ENCODE assay signal across 8 cellular contexts in genomic region chr7:151082151-151083070, GRCh38. TPM values are rescaled to one million over a fixed set of nuclear protein-coding genes. Genes with fewer than 3 reads are reported as not detected.
A peak's percentile ranks its signal among the peaks of the same experiment; 100 is the strongest.
DNase-seq lines count a peak whose midpoint lies in the region; ATAC-seq and TF ChIP-seq lines count a peak whose summit lies in the region.

No MANE protein-coding gene starts in this region.

- peak overlapping the region; percentile 65 for H3K9ac ChIP-seq in fibroblast of lung (ENCODE audit: insufficient read depth, low read length)

- H3K27me3 ChIP-seq in GM06990 (replicated peaks; ENCODE audit: control insufficient read depth, insufficient read depth, low read length) (no peaks in the 10 kb centered on the region), SJCRH30 (no peaks in the 10 kb centered on the region), fibroblast of lung (ENCODE audit: control insufficient read depth, insufficient read depth, low read length) (no peaks in the 10 kb centered on the region), prostate gland (replicated peaks; ENCODE audit: insufficient read depth) (no peaks in the 10 kb centered on the region)

- TF ChIP-seq CTCF in GM06990 (IDR thresholded peaks at IDR 0.05; ENCODE audit: insufficient read depth, low read length, poor library complexity, severe bottlenecking), result no peak
- no peak for TF ChIP-seq CTCF in fibroblast of lung (conservative IDR thresholded peaks at IDR 0.05 in 1 of 2, IDR thresholded peaks at IDR 0.05 in 1 of 2; ENCODE audit: low read depth in 1 of 2, low read length in 2 of 2)
- no peak for TF ChIP-seq CTCF in prostate gland (IDR thresholded peaks at IDR 0.05)

- intact Hi-C loops in prostate gland (cut with DNase I), result loop anchor here (2.0 to 10.0 kb wide), 2 partner anchors 24 to 118 kb away; partner anchors contain the start of gene SLC4A2

- H2AFZ ChIP-seq in fibroblast of lung (ENCODE audit: low read length), result no peak overlapping the region

- H3K79me2 ChIP-seq in fibroblast of lung (ENCODE audit: control insufficient read depth, insufficient read depth, low read length), result peaks cover 34% of the 10 kb centered on the region

- peaks cover 27% of the 10 kb centered on the region for H3K4me1 ChIP-seq in SJCRH30
- peaks cover 28% of the 10 kb centered on the region for H3K4me1 ChIP-seq in fibroblast of lung (ENCODE audit: control insufficient read depth, extremely low read depth, insufficient read depth, low read length)
- peaks cover 27% of the 10 kb centered on the region for H3K4me1 ChIP-seq in prostate gland (replicated peaks)

- H3K27ac ChIP-seq in SJCRH30 (peak overlapping the region; percentile 83; the same call in 1 of the 2 replicates), fibroblast of lung (ENCODE audit: insufficient read depth, low read length) (peak overlapping the region; percentile 91), prostate gland (peak overlapping the region; percentile 88 to 90)

- DNase-seq in GM06990 (ENCODE audit: extremely low read depth, insufficient read length) (no peak), SJCRH30 (no peak), fibroblast of lung (ENCODE audit: low read depth in 2 of 2) (no peak), prostate gland (ENCODE audit: low spot score) (no peak), NCI-H526 treated with DMSO at 0.1 percent for 48 hours (lab: John Stamatoyannopoulos, UW) (no peak), C1 segment of cervical spinal cord (lab: John Stamatoyannopoulos, UW) (no peak), NCI-H1694 (lab: John Stamatoyannopoulos, UW) (no peak)

- peak overlapping the region; percentile 81 for H3K4me2 ChIP-seq in fibroblast of lung (ENCODE audit: extremely low read depth, insufficient read depth, low read length)

- H3K4me3 ChIP-seq in GM06990 (replicated peaks; ENCODE audit: low read depth, low read length) (peak overlapping the region; percentile 87), SJCRH30 (peak overlapping the region; percentile 94), fibroblast of lung (replicated peaks in 1 of 4; ENCODE audit: control extremely low read depth in 1 of 4, insufficient read depth in 1 of 4, low read depth in 3 of 4, low read length in 4 of 4) (peak overlapping the region; percentile 63 to 94 (median 77)), prostate gland (peak overlapping the region; percentile 77 to 91)

- ATAC-seq in GM18867 (IDR thresholded peaks at IDR 0.05; ENCODE audit: unreplicated experiment), result no peak

- TF ChIP-seq POLR2A in prostate gland (IDR thresholded peaks at IDR 0.05), result no peak

- no peaks in the 10 kb centered on the region for H4K20me1 ChIP-seq in fibroblast of lung (ENCODE audit: control insufficient read depth, extremely low read depth, insufficient read depth, low read length)

- WGBS in prostate gland, result 51% methylated on average over 39 of the region's 42 CpGs

- H3K9me3 ChIP-seq in SJCRH30 (replicated peaks) (no peaks in the 10 kb centered on the region), fibroblast of lung (ENCODE audit: control insufficient read depth, insufficient read depth, low read depth, low read length) (no peaks in the 10 kb centered on the region), prostate gland (no peaks in the 10 kb centered on the region)

- H3K36me3 ChIP-seq in GM06990 (ENCODE audit: control insufficient read depth, insufficient read depth, low read length), result peaks cover 11% of the 10 kb centered on the region
- no peaks in the 10 kb centered on the region; the same call in 1 of the 2 replicates for H3K36me3 ChIP-seq in SJCRH30
- H3K36me3 ChIP-seq in fibroblast of lung (ENCODE audit: control insufficient read depth, insufficient read depth, low read length), result peaks cover 9% of the 10 kb centered on the region
- H3K36me3 ChIP-seq in prostate gland, result no peaks in the 10 kb centered on the region

RNA-seq across cellular contexts. Expression of gene TMUB1, which starts 0.9 kb away (rescaled TPM):
- 43.5 and 44.2 TPM in 2 replicates for total RNA-seq in SJCRH30 (2014; rRNA removed; shearing (Covaris generic))
- 14.1 and 20.3 TPM in 2 replicates for total RNA-seq in fibroblast of lung
- 11.9 and 17.1 TPM in 2 replicates for polyA plus RNA-seq in fibroblast of lung
- polyA plus RNA-seq in fibroblast of lung (2012), result 28.8 and 39.7 TPM in 2 replicates
- 4.3 and 4.5 TPM in 2 replicates for polyA minus RNA-seq in fibroblast of lung (ENCODE audit: low replicate concordance)
- 10 to 100 TPM; 79.8 to 99.4 TPM for total RNA-seq in prostate gland

RNA-seq across cellular contexts. Expression of gene FASTK, which starts 1.8 kb away (rescaled TPM):
- total RNA-seq in SJCRH30 (2014; rRNA removed; shearing (Covaris generic)), result 62.2 and 92.8 TPM in 2 replicates
- total RNA-seq in fibroblast of lung, result 64.7 and 69.5 TPM in 2 replicates
- 33.8 and 34.1 TPM in 2 replicates for polyA plus RNA-seq in fibroblast of lung
- polyA plus RNA-seq in fibroblast of lung (2012), result 51.1 and 54.7 TPM in 2 replicates
- polyA minus RNA-seq in fibroblast of lung (ENCODE audit: low replicate concordance), result 95.5 and 104 TPM in 2 replicates
- total RNA-seq in prostate gland, result 100 to 1,000 TPM; 107 to 122 TPM

RNA-seq across cellular contexts. Expression of gene AGAP3, which starts 3.9 kb away (rescaled TPM):
- 59.7 and 62.9 TPM in 2 replicates for total RNA-seq in SJCRH30 (2014; rRNA removed; shearing (Covaris generic))
- 34.2 and 44.9 TPM in 2 replicates for total RNA-seq in fibroblast of lung
- 32.9 and 33.5 TPM in 2 replicates for polyA plus RNA-seq in fibroblast of lung
- polyA plus RNA-seq in fibroblast of lung (2012), result 38.7 and 42.1 TPM in 2 replicates
- polyA minus RNA-seq in fibroblast of lung (ENCODE audit: low replicate concordance), result 84.7 and 88.4 TPM in 2 replicates
- 100 to 1,000 TPM in 1 of 2 donors, 10 to 100 TPM in 1; 80.3 to 112 TPM for total RNA-seq in prostate gland

RNA-seq across cellular contexts. Expression of gene SLC4A2, which starts 23.0 kb away (rescaled TPM):
- total RNA-seq in SJCRH30 (2014; rRNA removed; shearing (Covaris generic)), result 129 and 132 TPM in 2 replicates
- 56.0 and 61.8 TPM in 2 replicates for total RNA-seq in fibroblast of lung
- 30.5 and 54.1 TPM in 2 replicates for polyA plus RNA-seq in fibroblast of lung
- polyA plus RNA-seq in fibroblast of lung (2012), result 84.2 and 121 TPM in 2 replicates
- 141 and 175 TPM in 2 replicates for polyA minus RNA-seq in fibroblast of lung (ENCODE audit: low replicate concordance)
- total RNA-seq in prostate gland, result 100 to 1,000 TPM in 1 of 2 donors, 10 to 100 TPM in 1; 77.1 to 141 TPM

RNA-seq across cellular contexts. Expression of gene CDK5, which starts 24.7 kb away (rescaled TPM):
- total RNA-seq in SJCRH30 (2014; rRNA removed; shearing (Covaris generic)), result 34.3 and 39.2 TPM in 2 replicates
- 25.9 and 27.7 TPM in 2 replicates for total RNA-seq in fibroblast of lung
- polyA plus RNA-seq in fibroblast of lung, result 15.1 and 24.7 TPM in 2 replicates
- polyA plus RNA-seq in fibroblast of lung (2012), result 11.6 and 21.9 TPM in 2 replicates
- polyA minus RNA-seq in fibroblast of lung (ENCODE audit: low replicate concordance), result 36.4 and 43.2 TPM in 2 replicates
- total RNA-seq in prostate gland, result 10 to 100 TPM; 13.1 to 18.5 TPM
